In the genomic region with DNA sequence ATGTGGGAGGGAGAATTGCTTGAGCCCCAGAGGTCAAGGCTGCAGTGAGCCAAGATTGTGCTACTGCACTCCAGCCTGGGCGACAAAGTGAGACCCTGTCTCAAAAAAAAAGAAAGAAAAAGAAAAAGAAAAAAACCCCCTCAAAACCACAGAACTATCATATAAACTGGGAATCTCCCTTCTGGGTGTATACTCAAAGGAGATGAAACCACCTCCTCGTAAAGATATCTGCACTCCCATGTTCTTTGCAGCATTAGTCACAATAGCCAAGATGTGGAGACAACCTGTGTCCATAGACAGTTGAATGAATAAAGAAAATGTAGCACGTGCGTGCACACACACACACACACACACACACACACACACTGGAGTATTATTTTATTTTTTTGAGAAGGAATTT, we compare ENCODE assay signal across 30 cellular contexts.
"Had no signal": no experiment of that assay in that cellular context is flagged by ENCODE, and none has a peak within 500 bp of the region (broad histone marks: within the 10 kb centered on the region; RNA-seq: fewer than 3 reads in every experiment).

No MANE protein-coding gene starts in this region.

- H3K4me3 Mint-ChIP-seq: activated CD4-positive, alpha-beta T cell treated with anti-CD3 and anti-CD28 coated beads, Interleukin-2, amount 10 ng/mL, durations not matched to agents 7 days and 5 days; activated naive CD8-positive, alpha-beta T cell treated with anti-CD3 and anti-CD28 coated beads for 36 hours; activated naive CD8-positive, alpha-beta T cell treated with anti-CD3 and anti-CD28 coated beads, Interleukin-2, amount 50 U/mL, for 24 hours; activated T-helper 1 cell treated with anti-CD3 and anti-CD28 coated beads, Interleukin-12 subunit alpha, Interleukin-12 subunit beta, Interleukin-2, Interleukin-4 antibody, amounts not matched to agents 30 ng/mL and 10 ng/mL and 1 ng/mL, durations not matched to agents 14 hours and 24 hours and 36 hours had no signal

- H3K4me3 ChIP-seq: adrenal gland, body of pancreas had no signal

- H3K9me3 ChIP-seq: adrenal gland, body of pancreas had no signal

- H3K36me3 Mint-ChIP-seq: activated naive CD8-positive, alpha-beta T cell treated with anti-CD3 and anti-CD28 coated beads for 36 hours had no signal

- H3K9me3 Mint-ChIP-seq: activated CD4-positive, alpha-beta T cell treated with anti-CD3 and anti-CD28 coated beads, Interleukin-2, amount 10 ng/mL, durations not matched to agents 7 days and 5 days; activated naive CD8-positive, alpha-beta T cell treated with anti-CD3 and anti-CD28 coated beads for 36 hours; activated naive CD8-positive, alpha-beta T cell treated with anti-CD3 and anti-CD28 coated beads, Interleukin-2, amount 50 U/mL, for 24 hours; activated T-helper 1 cell treated with anti-CD3 and anti-CD28 coated beads, Interleukin-12 subunit alpha, Interleukin-12 subunit beta, Interleukin-2, Interleukin-4 antibody, amounts not matched to agents 30 ng/mL and 10 ng/mL and 1 ng/mL, durations not matched to agents 14 hours and 24 hours and 36 hours had no signal

- H3K36me3 ChIP-seq: adrenal gland had no signal

- H3K27me3 Mint-ChIP-seq: activated naive CD8-positive, alpha-beta T cell treated with anti-CD3 and anti-CD28 coated beads, Interleukin-2, amount 50 U/mL, for 24 hours had no signal

- FAIRE-seq: colon, endometrium, endothelial cell of umbilical vein, frontal cortex had no signal

- DNase-seq: activated CD4-positive, alpha-beta T cell treated with anti-CD3 and anti-CD28 coated beads for 4 hours; activated CD4-positive, alpha-beta T cell treated with anti-CD3 and anti-CD28 coated beads, Interleukin-2, amount 10 ng/mL, durations not matched to agents 7 days and 5 days; activated CD4-positive, alpha-beta T cell treated with anti-CD3 and anti-CD28 coated beads, Interleukin-2, amount 50 U/mL, for 48 hours; activated CD4-positive, CD25-positive, alpha-beta regulatory T cell; activated CD4-positive, CD25-positive, alpha-beta regulatory T cell treated with anti-CD3 and anti-CD28 coated beads, Interleukin-2, amount 50 U/mL, for 72 hours; activated gamma-delta T cell; activated naive CD4-positive, alpha-beta T cell; activated naive CD4-positive, alpha-beta T cell treated with anti-CD3 and anti-CD28 coated beads, Interleukin-2, amount 50 U/mL, for 16 hours; activated naive CD8-positive, alpha-beta T cell treated with anti-CD3 and anti-CD28 coated beads for 36 hours; activated naive CD8-positive, alpha-beta T cell treated with anti-CD3 and anti-CD28 coated beads, Interleukin-2, amount 50 U/mL, for 24 hours; activated T-cell treated with anti-CD3 and anti-CD28 coated beads, Interleukin-2, amount 50 U/mL, for 1 hour; activated T-cell treated with anti-CD3 and anti-CD28 coated beads, Interleukin-2, amount 50 U/mL, for 48 hours; adrenal gland; amygdala; aorta; body of pancreas; caudate nucleus; cortex of kidney; dermis blood vessel endothelial cell; effector CD8-positive, alpha-beta T cell; foreskin fibroblast; head of caudate nucleus; T-helper 1 cell; T-helper 2 cell had no signal

- H3K4me1 ChIP-seq: adrenal gland, body of pancreas had no signal

- H3K27ac ChIP-seq: adrenal gland, body of pancreas, epithelial cell of prostate had no signal

- H3K27ac Mint-ChIP-seq: activated CD4-positive, alpha-beta T cell treated with anti-CD3 and anti-CD28 coated beads, Interleukin-2, amount 10 ng/mL, durations not matched to agents 7 days and 5 days; activated naive CD8-positive, alpha-beta T cell treated with anti-CD3 and anti-CD28 coated beads for 36 hours; activated naive CD8-positive, alpha-beta T cell treated with anti-CD3 and anti-CD28 coated beads, Interleukin-2, amount 50 U/mL, for 24 hours; activated T-helper 1 cell treated with anti-CD3 and anti-CD28 coated beads, Interleukin-12 subunit alpha, Interleukin-12 subunit beta, Interleukin-2, Interleukin-4 antibody, amounts not matched to agents 30 ng/mL and 10 ng/mL and 1 ng/mL, durations not matched to agents 14 hours and 24 hours and 36 hours had no signal

- ATAC-seq: activated naive CD8-positive, alpha-beta T cell treated with anti-CD3 and anti-CD28 coated beads, Interleukin-2, amount 50 U/mL, for 24 hours; body of pancreas had no signal

- H3K27me3 ChIP-seq: adrenal gland, body of pancreas had no signal
